Comparison of ENCODE assay signal across 18 cellular contexts in genomic region chr4:48746608-48747374, GRCh38. TPM values are rescaled to one million over a fixed set of nuclear protein-coding genes. Genes with fewer than 3 reads are reported as not detected.
DNase-seq lines count a peak whose midpoint lies in the region; ATAC-seq, FAIRE-seq and TF ChIP-seq lines count a peak whose summit lies in the region.
"Had no signal": no experiment of that assay in that cellular context is flagged by ENCODE, and none has a peak within 500 bp of the region (broad histone marks: within the 10 kb centered on the region; RNA-seq: fewer than 3 reads in every experiment).

No MANE protein-coding gene starts in this region.

- H3K4me2 ChIP-seq in GM23338 (peak overlapping the region; percentile 9; the same call in 1 of the 2 replicates), keratinocyte (ENCODE audit: control insufficient read depth, extremely low read depth, insufficient read depth, low read depth, low read length) (peak overlapping the region; percentile 81)
- H3K4me2 ChIP-seq: PC-9 had no signal

- H3K4me3 ChIP-seq in GM23338: no peak overlapping the region
- peak overlapping the region in 2 of 3 experiments; percentile 35 to 53 for H3K4me3 ChIP-seq in keratinocyte (ENCODE audit: control insufficient read depth in 2 of 3, extremely low read depth in 1 of 3, insufficient read depth in 2 of 3, low read depth in 1 of 3, low read length in 3 of 3)
- H3K4me3 ChIP-seq in mucosa of descending colon: no peak overlapping the region
- no peak overlapping the region for H3K4me3 ChIP-seq in heart left ventricle
- H3K4me3 ChIP-seq: ovary, PC-9, SK-N-MC, tibial artery had no signal

- H3K79me2 ChIP-seq in GM23338 (replicated peaks; ENCODE audit: insufficient read depth) (peaks cover 94% of the 10 kb centered on the region), keratinocyte (ENCODE audit: control insufficient read depth, insufficient read depth, low read length) (peaks cover 85% of the 10 kb centered on the region)

- dilution Hi-C loops in keratinocyte (cut with MboI; ENCODE audit: extremely low pct_ligation_motif_present, low sequenced_read_pairs): no loop called here

- peak overlapping the region; percentile 63 for H3K4me3 Mint-ChIP-seq in CD4-positive, alpha-beta T cell
- H3K4me3 Mint-ChIP-seq in GM23338: no peak overlapping the region
- H3K4me3 Mint-ChIP-seq in activated naive CD8-positive, alpha-beta T cell treated with anti-CD3 and anti-CD28 coated beads for 36 hours: peak overlapping the region; percentile 59

- no peaks in the 10 kb centered on the region for H3K36me3 ChIP-seq in GM23338 (ENCODE audit: insufficient read depth)
- H3K36me3 ChIP-seq in keratinocyte (ENCODE audit: control insufficient read depth in 2 of 2, extremely low read depth in 1 of 2, insufficient read depth in 2 of 2, low read length in 2 of 2): no peaks in the 10 kb centered on the region
- H3K36me3 ChIP-seq in mucosa of descending colon (ENCODE audit: low read depth): no peaks in the 10 kb centered on the region
- no peaks in the 10 kb centered on the region for H3K36me3 ChIP-seq in heart left ventricle
- H3K36me3 ChIP-seq: ovary, tibial artery had no signal

- peaks cover 82% of the 10 kb centered on the region for H3K4me1 Mint-ChIP-seq in CD4-positive, alpha-beta T cell (ENCODE audit: low read depth)
- peaks cover 29% of the 10 kb centered on the region for H3K4me1 Mint-ChIP-seq in GM23338
- H3K4me1 Mint-ChIP-seq in activated naive CD8-positive, alpha-beta T cell treated with anti-CD3 and anti-CD28 coated beads for 36 hours: peaks cover 74% of the 10 kb centered on the region

- H3K9me3 ChIP-seq in CD4-positive, alpha-beta T cell (ENCODE audit: control insufficient read depth, low read length): no peaks in the 10 kb centered on the region
- no peaks in the 10 kb centered on the region for H3K9me3 ChIP-seq in keratinocyte (ENCODE audit: control insufficient read depth, low read depth, low read length)
- no peaks in the 10 kb centered on the region for H3K9me3 ChIP-seq in mucosa of descending colon
- no peaks in the 10 kb centered on the region for H3K9me3 ChIP-seq in heart left ventricle
- H3K9me3 ChIP-seq: ovary, tibial artery had no signal

- no peaks in the 10 kb centered on the region for H3K27me3 ChIP-seq in CD4-positive, alpha-beta T cell (ENCODE audit: control insufficient read depth, insufficient read depth, low read length)
- H3K27me3 ChIP-seq in GM23338 (ENCODE audit: insufficient read depth): no peaks in the 10 kb centered on the region
- H3K27me3 ChIP-seq in keratinocyte (ENCODE audit: control insufficient read depth, extremely low read depth, insufficient read depth, low read length): no peaks in the 10 kb centered on the region
- no peaks in the 10 kb centered on the region for H3K27me3 ChIP-seq in heart left ventricle
- H3K27me3 ChIP-seq: ovary, tibial artery had no signal

- H4K20me1 ChIP-seq in GM23338 (replicated peaks; ENCODE audit: insufficient read depth) (no peaks in the 10 kb centered on the region; the same call in 1 of the 2 replicates), keratinocyte (ENCODE audit: control insufficient read depth, extremely low read depth, insufficient read depth, low read length) (no peaks in the 10 kb centered on the region)

- no peak for TF ChIP-seq CTCF in CD4-positive, alpha-beta T cell (IDR thresholded peaks at IDR 0.05)
- TF ChIP-seq CTCF in GM23338 (conservative IDR thresholded peaks at IDR 0.05; ENCODE audit: low read depth in 2 of 2): no peak
- TF ChIP-seq CTCF in keratinocyte (optimal IDR thresholded peaks at IDR 0.05 in 1 of 3, IDR thresholded peaks at IDR 0.05 in 1 of 3, conservative IDR thresholded peaks at IDR 0.05 in 1 of 3; ENCODE audit: extremely low read depth in 1 of 3, insufficient read depth in 2 of 3, low read length in 3 of 3): no peak
- TF ChIP-seq CTCF in mucosa of descending colon (IDR thresholded peaks at IDR 0.05): no peak
- no peak for TF ChIP-seq CTCF in heart left ventricle (IDR thresholded peaks at IDR 0.05)

- FAIRE-seq in keratinocyte (lab: Jason Lieb, UNC) (peak; percentile 87), HTR-8/SVneo (lab: Jason Lieb, UNC) (no peak)

- H3K9me1 ChIP-seq in keratinocyte (ENCODE audit: control insufficient read depth, extremely low read depth, insufficient read depth, low read length): no peaks in the 10 kb centered on the region

- H3K9me2 ChIP-seq in GM23338 (ENCODE audit: insufficient read depth): no peaks in the 10 kb centered on the region

- H2AFZ ChIP-seq in GM23338: no peak overlapping the region
- no peak overlapping the region for H2AFZ ChIP-seq in keratinocyte (ENCODE audit: control insufficient read depth, low read length)
- H2AFZ ChIP-seq: PC-9 had no signal

- TF ChIP-seq POLR2A in heart left ventricle (IDR thresholded peaks at IDR 0.05): no peak

- H3K27ac Mint-ChIP-seq in CD4-positive, alpha-beta T cell: peak overlapping the region; percentile 76
- H3K27ac Mint-ChIP-seq in GM23338: peak overlapping the region; percentile 69; the same call in 1 of the 2 replicates
- H3K27ac Mint-ChIP-seq in activated naive CD8-positive, alpha-beta T cell treated with anti-CD3 and anti-CD28 coated beads for 36 hours: peak overlapping the region; percentile 46

- H3K4me1 ChIP-seq in GM23338 (ENCODE audit: insufficient read depth): peaks cover 16% of the 10 kb centered on the region
- peaks cover 24% of the 10 kb centered on the region for H3K4me1 ChIP-seq in keratinocyte (ENCODE audit: control insufficient read depth, extremely low read depth, insufficient read depth, low read length)
- no peaks in the 10 kb centered on the region for H3K4me1 ChIP-seq in mucosa of descending colon (ENCODE audit: low read depth)
- H3K4me1 ChIP-seq in heart left ventricle: peaks cover 0 to 51% (median 29%) of the 10 kb centered on the region in 12 donors

- CTCF ChIA-PET in CD4-positive, alpha-beta T cell (lab: Charles Lee): no interaction called here

- intact Hi-C loops in CD4-positive, alpha-beta T cell (cut with DNase I, micrococcal nuclease): no loop called here
- intact Hi-C loops in mucosa of descending colon (cut with DNase I, micrococcal nuclease) (no loop called here), heart left ventricle (cut with DNase I) (no loop called here)

- peak overlapping the region; percentile 82 for H3K9ac ChIP-seq in keratinocyte (ENCODE audit: control insufficient read depth, extremely low read depth, insufficient read depth, low read length)

- DNase-seq in CD4-positive, alpha-beta T cell: peak in 1 of 10 experiments; percentile 12
- DNase-seq in GM23338 (ENCODE audit: low spot score) (no peak), keratinocyte (ENCODE audit: low read depth, low spot score) (peak; percentile 41), HTR-8/SVneo (ENCODE audit: insufficient read length, low spot score) (no peak), mucosa of descending colon (no peak), heart left ventricle (no peak)
- DNase-seq in activated naive CD8-positive, alpha-beta T cell treated with anti-CD3 and anti-CD28 coated beads for 36 hours: no peak
- DNase-seq: activated CD4-positive, alpha-beta T cell treated with anti-CD3 and anti-CD28 coated beads, Interleukin-2, amount 50 U/mL, for 48 hours; activated effector memory CD4-positive, alpha-beta T cell treated with Interleukin-2 at 50 U/mL for 16 hours; hippocampal formation; NCI-H2029; NCI-H524 treated with DMSO at 0.1 percent for 48 hours; ovary; PC-9; stimulated activated CD4-positive, alpha-beta T cell treated with anti-CD3 and anti-CD28 coated beads, Interleukin-4, amount 100 ng/mL, for 4 hours; tibial artery had no signal

- H3F3A ChIP-seq in GM23338 (replicated peaks; ENCODE audit: low read depth): no peaks in the 10 kb centered on the region

- POLR2A ChIA-PET in CD4-positive, alpha-beta T cell (lab: Charles Lee): no interaction called here

- no peaks in the 10 kb centered on the region for H3K9me3 Mint-ChIP-seq in CD4-positive, alpha-beta T cell
- peaks cover 5% of the 10 kb centered on the region; the same call in 2 of the 3 replicates for H3K9me3 Mint-ChIP-seq in GM23338
- H3K9me3 Mint-ChIP-seq in activated naive CD8-positive, alpha-beta T cell treated with anti-CD3 and anti-CD28 coated beads for 36 hours: no peaks in the 10 kb centered on the region

- H3K36me3 Mint-ChIP-seq in CD4-positive, alpha-beta T cell (ENCODE audit: low read depth): peaks cover 4% of the 10 kb centered on the region
- H3K36me3 Mint-ChIP-seq in GM23338 (ENCODE audit: low read depth): peaks cover 10% of the 10 kb centered on the region
- peaks cover 25% of the 10 kb centered on the region for H3K36me3 Mint-ChIP-seq in activated naive CD8-positive, alpha-beta T cell treated with anti-CD3 and anti-CD28 coated beads for 36 hours

- H3K27me3 Mint-ChIP-seq in CD4-positive, alpha-beta T cell: no peaks in the 10 kb centered on the region
- H3K27me3 Mint-ChIP-seq in GM23338 (ENCODE audit: insufficient read depth, low read depth, poor library complexity): no peaks in the 10 kb centered on the region
- no peaks in the 10 kb centered on the region for H3K27me3 Mint-ChIP-seq in activated naive CD8-positive, alpha-beta T cell treated with anti-CD3 and anti-CD28 coated beads for 36 hours

- 63 to 72% (median 66%) methylated on average over 4 of the region's 4 CpGs for WGBS in heart left ventricle, 4 donors

- peak; percentile 85 for ATAC-seq in CD4-positive, alpha-beta T cell (ENCODE audit: poor library complexity)
- ATAC-seq in GM23338 (no peak; the same call in 2 of the 3 replicates), mucosa of descending colon (no peak), GM19328 (IDR thresholded peaks at IDR 0.05; ENCODE audit: unreplicated experiment) (no peak), heart left ventricle (no peak)

- no peak overlapping the region for H3K27ac ChIP-seq in CD4-positive, alpha-beta T cell (ENCODE audit: low read depth, low read length)
- 0 out of 2 replicates have a peak overlapping the region, but pooled peaks have one; percentile 41 for H3K27ac ChIP-seq in GM23338 (ENCODE audit: low read depth)
- H3K27ac ChIP-seq in keratinocyte (ENCODE audit: control insufficient read depth, insufficient read depth, low read length): peak overlapping the region; percentile 88
- H3K27ac ChIP-seq in heart left ventricle: no peak overlapping the region
- H3K27ac ChIP-seq: ovary, PC-9, SK-N-MC, tibial artery had no signal

RNA-seq across cellular contexts. Expression of gene FRYL, which starts 33.3 kb away (rescaled TPM):
- 10 to 100 TPM; 86.1 to 87.7 TPM for total RNA-seq in CD4-positive, alpha-beta T cell
- 44.6 and 53.3 TPM in 2 replicates for total RNA-seq in GM23338 (2014; rRNA removed; shearing (Covaris generic))
- polyA plus RNA-seq in GM23338 (2016; fragmentation: Nextera tagmentation; extraction: Ambion mirVana): 24.7 and 30.7 TPM in 2 replicates
- total RNA-seq in activated naive CD8-positive, alpha-beta T cell treated with anti-CD3 and anti-CD28 coated beads for 36 hours: 10 to 100 TPM; 54.0 to 63.8 TPM
- polyA plus RNA-seq in keratinocyte: 29.4 to 40.4 TPM (median 29.6 TPM) in 3 replicates
- 19.6 TPM for polyA plus RNA-seq in keratinocyte (2011; ENCODE audit: low read depth)
- polyA plus RNA-seq in keratinocyte (2011; cell fraction: cytosol; rRNA removed): 9.5 and 20.3 TPM in 2 replicates
- polyA plus RNA-seq in keratinocyte (2011; cell fraction: nucleus; rRNA removed): 48.6 and 66.2 TPM in 2 replicates
- polyA plus RNA-seq in keratinocyte (2012; ENCODE audit: low replicate concordance): 20.9 and 29.6 TPM in 2 replicates
- 39.1 to 166 TPM (median 101 TPM) in 3 replicates for polyA minus RNA-seq in keratinocyte
- polyA minus RNA-seq in keratinocyte (2011; cell fraction: cytosol; rRNA and poly(A)+ RNA removed): 45.7 TPM
- polyA minus RNA-seq in keratinocyte (2011; cell fraction: nucleus; rRNA and poly(A)+ RNA removed): 195 and 330 TPM in 2 replicates
- 100 to 1,000 TPM; 205 to 416 (median 330) TPM for total RNA-seq in mucosa of descending colon
- 10 to 100 TPM; 27.0 to 61.3 (median 36.3) TPM for total RNA-seq in heart left ventricle
- polyA plus RNA-seq in heart left ventricle: 10 to 100 TPM; 12.3 to 18.7 TPM

Comparison
In these comparisons a context has a peak if more than half of its experiments do, and no peak if none do; other contexts are left out.
1. H3K27ac ChIP-seq: peak in GM23338 (single experiment) and keratinocyte (single experiment); none in CD4-positive, alpha-beta T cell (single experiment) and heart left ventricle (0 of 12).
2. H3K4me3 ChIP-seq: peak in keratinocyte (2 of 3); none in GM23338 (single experiment), mucosa of descending colon (single experiment) and heart left ventricle (0 of 12).
3. Peak in every context shown above with its lines, with median percentiles within 50 percentile points of each other: H3K27ac Mint-ChIP-seq.